ENCODE assay signal across 9 cellular contexts in the genomic region with DNA sequence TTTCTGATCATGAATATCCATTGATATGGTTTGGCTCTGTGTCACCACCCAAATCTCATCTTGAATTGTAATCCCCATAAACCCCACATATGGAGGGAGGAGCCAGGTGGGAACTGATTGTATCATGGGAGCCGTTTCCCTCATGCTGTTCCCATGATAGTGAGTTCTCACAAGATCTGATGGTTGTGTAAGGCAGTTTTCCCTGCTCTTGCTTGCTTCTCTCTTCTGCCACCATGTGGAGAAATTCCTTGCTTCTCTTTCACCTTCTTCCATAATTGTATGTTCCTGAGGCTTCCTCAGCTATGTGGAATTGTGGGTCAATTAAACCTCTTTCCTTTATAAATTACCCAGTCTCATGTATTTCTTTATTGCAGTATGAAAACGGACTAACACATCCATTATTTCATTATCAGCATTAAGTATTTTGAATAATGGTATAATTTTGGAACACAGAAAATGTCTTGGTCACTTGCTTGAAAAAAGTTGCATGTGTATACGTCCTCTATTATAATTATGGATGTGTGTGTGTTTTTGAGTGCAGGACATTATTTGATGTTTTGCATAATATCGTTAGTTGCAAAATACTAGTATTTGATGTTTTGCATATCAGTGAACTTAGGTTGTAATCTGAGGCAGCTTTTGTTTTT.
A peak's percentile ranks its signal among the peaks of the same experiment; 100 is the strongest.
DNase-seq lines count a peak whose midpoint lies in the region; ATAC-seq and TF ChIP-seq lines count a peak whose summit lies in the region.
"Had no signal": no experiment of that assay in that cellular context is flagged by ENCODE, and none has a peak within 500 bp of the region (broad histone marks: within the 10 kb centered on the region; RNA-seq: fewer than 3 reads in every experiment).

No MANE protein-coding gene starts in this region.

- H3K4me2 ChIP-seq in H9 (ENCODE audit: insufficient read depth, insufficient read length, low read length) (no peak overlapping the region), hepatocyte (no peak overlapping the region)

- ATAC-seq in SK-N-SH treated with all-trans-retinoic acid at 6 μM for 48 hours (peak; percentile 52), GM21367 (IDR thresholded peaks at IDR 0.05; ENCODE audit: unreplicated experiment) (no peak)

- no peak overlapping the region for H3K9ac ChIP-seq in H9 (ENCODE audit: extremely low read depth, insufficient read length, low read length)

- H4K91ac ChIP-seq in H9 (ENCODE audit: insufficient read length, low read depth, low read length): no peak overlapping the region

- no peak overlapping the region for H3K18ac ChIP-seq in H9 (ENCODE audit: insufficient read length, low read depth, low read length)

- BruUV-seq in A673 (replicated peaks; lab: Mats Ljungman, UMichigan): no TSS peak

- no peak overlapping the region for H2BK12ac ChIP-seq in H9 (ENCODE audit: insufficient read length, low read depth, low read length)

- H2BK20ac ChIP-seq in H9 (ENCODE audit: low read depth, low read length, poor library complexity, severe bottlenecking): no peak overlapping the region

- H2BK5ac ChIP-seq in H9 (ENCODE audit: insufficient read length, low read length): no peak overlapping the region

- H4K8ac ChIP-seq in H9 (replicated peaks; ENCODE audit: insufficient read length, low read depth, low read length): no peak overlapping the region

- H3K4me1 ChIP-seq in A673 (ENCODE audit: insufficient read depth, low read length, poor library complexity, severe bottlenecking) (no peaks in the 10 kb centered on the region), H9 (ENCODE audit: insufficient read depth, low read length) (no peaks in the 10 kb centered on the region), hepatocyte (ENCODE audit: insufficient read depth) (no peaks in the 10 kb centered on the region)

- H3K9me3 ChIP-seq in A673 (ENCODE audit: low read depth, low read length, poor library complexity, severe bottlenecking) (no peaks in the 10 kb centered on the region), H9 (ENCODE audit: control insufficient read depth, low read depth, low read length) (no peaks in the 10 kb centered on the region), hepatocyte (ENCODE audit: low read depth) (no peaks in the 10 kb centered on the region)

- no peak overlapping the region for H3T11ph ChIP-seq in H9 (ENCODE audit: low read length)

- H3K36me3 ChIP-seq in A673 (ENCODE audit: insufficient read depth, low read length, poor library complexity, severe bottlenecking): no peaks in the 10 kb centered on the region
- H3K36me3 ChIP-seq in hepatocyte (replicated peaks; ENCODE audit: insufficient read depth, low read depth): no peaks in the 10 kb centered on the region

- DNase-seq in A673 (ENCODE audit: low spot score) (peak; percentile 63), H9 (no peak), hepatocyte (ENCODE audit: low spot score) (peak; percentile 67), NCI-H2081 treated with DMSO at 0.1 percent for 48 hours (lab: John Stamatoyannopoulos, UW) (no peak), NCI-H345 treated with DMSO at 0.1 percent for 48 hours (lab: John Stamatoyannopoulos, UW; ENCODE audit: unreplicated experiment) (no peak)
- DNase-seq in stimulated activated CD8-positive, alpha-beta memory T cell treated with anti-CD3 and anti-CD28 coated beads, Interleukin-4, amount 100 ng/mL, for 48 hours: no peak
- DNase-seq: posterior cingulate gyrus had no signal

- H3K79me2 ChIP-seq in H9 (ENCODE audit: insufficient read depth, low read length): no peaks in the 10 kb centered on the region
- no peaks in the 10 kb centered on the region for H3K79me2 ChIP-seq in hepatocyte

- peaks cover 2 to 5% (median 4%) of the 10 kb centered on the region in 3 experiments; a peak in 4 of 7 replicates for H3K36me3 Mint-ChIP-seq in H9 (ENCODE audit: insufficient read depth in 1 of 3, low read depth in 3 of 3)

- no peak overlapping the region for H3K14ac ChIP-seq in H9 (ENCODE audit: insufficient read depth, low read length)

- CTCF ChIA-PET in A673 (lab: Charles Lee): no interaction called here

- no CpG with 5 or more reads among the region's 4 CpGs for WGBS in H9 (ENCODE audit: extremely low coverage, insufficient read length, low lambda C conversion rate)
- 55% methylated on average over 4 of the region's 4 CpGs for WGBS in hepatocyte (ENCODE audit: low lambda C conversion rate, missing lambda C conversion rate)

- H2AK5ac ChIP-seq in H9 (ENCODE audit: insufficient read length, low read length): no peak overlapping the region

- no peaks in the 10 kb centered on the region for H3K27me3 Mint-ChIP-seq in H9 (ENCODE audit: low read depth)

- intact Hi-C loops in A673 (cut with micrococcal nuclease; ENCODE audit: unreplicated experiment): loop anchor here (2.0 kb wide), 1 partner anchor 329 kb away; no protein-coding TSS in a partner anchor

- TF ChIP-seq CTCF in A673 (conservative IDR thresholded peaks at IDR 0.05; ENCODE audit: low read depth, low read length): peak; percentile 57
- peak; percentile 72 for TF ChIP-seq CTCF in H9 (conservative IDR thresholded peaks at IDR 0.05)
- peak; percentile 54 for TF ChIP-seq CTCF in hepatocyte (IDR thresholded peaks at IDR 0.05; ENCODE audit: poor library complexity)

- no peaks in the 10 kb centered on the region for H3K23me2 ChIP-seq in H9 (ENCODE audit: insufficient read length, low read depth, low read length, poor library complexity, severe bottlenecking)

- peaks cover 4 to 5% of the 10 kb centered on the region in 2 experiments; a peak in 3 of 5 replicates for H3K9me3 Mint-ChIP-seq in H9

- H3K27me3 ChIP-seq in A673 (replicated peaks; ENCODE audit: insufficient read depth, low read depth, low read length, poor library complexity) (no peaks in the 10 kb centered on the region), H9 (ENCODE audit: insufficient read depth, low read length) (no peaks in the 10 kb centered on the region), hepatocyte (no peaks in the 10 kb centered on the region)

- no peak overlapping the region for H4K5ac ChIP-seq in H9 (ENCODE audit: insufficient read length, low read depth, low read length)

- H2BK120ac ChIP-seq in H9 (ENCODE audit: low read depth, low read length, poor library complexity, severe bottlenecking): no peak overlapping the region

- no peak overlapping the region for H3K4ac ChIP-seq in H9 (ENCODE audit: low read depth, low read length)

- H3K27ac ChIP-seq in A673 (ENCODE audit: low read depth, low read length, poor library complexity, severe bottlenecking) (no peak overlapping the region), H9 (ENCODE audit: insufficient read length, low read depth, low read length) (no peak overlapping the region), hepatocyte (no peak overlapping the region)

- POLR2A ChIA-PET in A673 (lab: Charles Lee; ENCODE audit: low non-redundant PET): no interaction called here

- peaks cover 0 to 6% of the 10 kb centered on the region in 2 experiments; a peak in 1 of 4 replicates for H3K4me1 Mint-ChIP-seq in H9

- H3K56ac ChIP-seq in H9 (ENCODE audit: insufficient read length, low read depth, low read length): no peak overlapping the region

- H3K9me2 ChIP-seq in hepatocyte (replicated peaks; ENCODE audit: insufficient read depth): no peaks in the 10 kb centered on the region

- no peak overlapping the region for H3K4me3 ChIP-seq in A673 (ENCODE audit: low read depth, low read length, poor library complexity, severe bottlenecking)
- H3K4me3 ChIP-seq in hepatocyte: no peak overlapping the region

- H4K20me1 ChIP-seq in H9 (ENCODE audit: control insufficient read depth, insufficient read depth, insufficient read length) (no peaks in the 10 kb centered on the region), hepatocyte (ENCODE audit: insufficient read depth, poor library complexity, severe bottlenecking) (no peaks in the 10 kb centered on the region)

- H3K79me1 ChIP-seq in H9 (ENCODE audit: insufficient read depth, low read depth, low read length, poor library complexity, severe bottlenecking): no peaks in the 10 kb centered on the region

- H2BK15ac ChIP-seq in H9 (ENCODE audit: low read depth, low read length): no peak overlapping the region

- H2AFZ ChIP-seq in H9 (ENCODE audit: low read length) (no peak overlapping the region), hepatocyte (no peak overlapping the region)

- no peak overlapping the region for H3K23ac ChIP-seq in H9 (ENCODE audit: insufficient read length, low read depth, low read length)

- no peak overlapping the region for H3K27ac Mint-ChIP-seq in H9

- H3K4me3 Mint-ChIP-seq in H9: no peak overlapping the region

TF ChIP-seq in SK-N-SH treated with all-trans-retinoic acid at 6 μM for 48 hours, 23 proteins besides CTCF, POLR2A, EP300 and RAD21 (continues in another document):
- TF ChIP-seq ZNF70 (CRISPR knock-in tag; IDR thresholded peaks at IDR 0.05) (no peak), ARNTL (CRISPR knock-in tag; IDR thresholded peaks at IDR 0.05; ENCODE audit: borderline replicate concordance, low read depth) (no peak), TOX (CRISPR knock-in tag; IDR thresholded peaks at IDR 0.05; ENCODE audit: borderline replicate concordance) (no peak), ZFP30 (CRISPR knock-in tag; IDR thresholded peaks at IDR 0.05) (no peak), PPARA (CRISPR knock-in tag; IDR thresholded peaks at IDR 0.05; ENCODE audit: borderline replicate concordance) (no peak), PATZ1 (CRISPR knock-in tag; IDR thresholded peaks at IDR 0.05; ENCODE audit: borderline replicate concordance) (no peak)

Comparison
In these comparisons a context has a peak if more than half of its experiments do, and no peak if none do; other contexts are left out.
1. DNase-seq: peak in A673 (single experiment) and hepatocyte (single experiment); none in H9 (single experiment), stimulated activated CD8-positive, alpha-beta memory T cell treated with anti-CD3 and anti-CD28 coated beads, Interleukin-4, amount 100 ng/mL, for 48 hours (single experiment), NCI-H2081 treated with DMSO at 0.1 percent for 48 hours (single experiment) and NCI-H345 treated with DMSO at 0.1 percent for 48 hours (single experiment).
2. Peak in every context shown above with its lines, with median percentiles within 50 percentile points of each other: CTCF ChIP-seq.